ENCODE assay signal across 28 cellular contexts in genomic region chrX:3631196-3631595, GRCh38.
"Had no signal": no experiment of that assay in that cellular context is flagged by ENCODE, and none has a peak within 500 bp of the region (broad histone marks: within the 10 kb centered on the region; RNA-seq: fewer than 3 reads in every experiment).

No MANE protein-coding gene starts in this region.

- H3K4me1 Mint-ChIP-seq: endodermal cell, mesothelial cell of epicardium had no signal

- H3K9me3 ChIP-seq: colonic mucosa, esophagus squamous epithelium, gastrocnemius medialis, heart right ventricle, left lung, lower lobe of right lung, mucosa of descending colon had no signal

- H3K27ac Mint-ChIP-seq: dendritic cell treated with granulocyte-macrophage colony-stimulating factor and Interleukin-4, amounts not matched to agents 40 ng/mL and 50 ng/mL, for 4 days; effector memory CD8-positive, alpha-beta T cell; endodermal cell; mesothelial cell of epicardium had no signal

- H3K27ac ChIP-seq: colonic mucosa, epithelial cell of prostate, esophagus squamous epithelium, gastrocnemius medialis, heart right ventricle, left lung, lower lobe of right lung had no signal

- H3K36me3 ChIP-seq: colonic mucosa, gastrocnemius medialis, left lung had no signal

- ATAC-seq: effector memory CD8-positive, alpha-beta T cell; esophagus mucosa; gastrocnemius medialis; heart right ventricle; left cardiac atrium; left lung; left ventricle myocardium superior; lower lobe of right lung; mucosa of descending colon had no signal

- FAIRE-seq: endometrium, islet of Langerhans, keratinocyte had no signal

- H3K9me3 Mint-ChIP-seq: effector memory CD8-positive, alpha-beta T cell had no signal

- H3K27me3 Mint-ChIP-seq: dendritic cell treated with granulocyte-macrophage colony-stimulating factor and Interleukin-4, amounts not matched to agents 40 ng/mL and 50 ng/mL, for 4 days; effector memory CD8-positive, alpha-beta T cell; naive B cell had no signal

- DNase-seq: colonic mucosa; cortex of kidney; effector CD8-positive, alpha-beta T cell; effector memory CD8-positive, alpha-beta T cell; endodermal cell; erythroblast; esophagus squamous epithelium; foreskin fibroblast; foreskin melanocyte; gastrocnemius medialis; glutamatergic neuron; head of caudate nucleus; heart right ventricle; hippocampal formation; left cardiac atrium; left lung; left ventricle myocardium superior; lower lobe of right lung; mesenchymal stem cell; mucosa of descending colon; naive B cell had no signal

- H3K27me3 ChIP-seq: colonic mucosa, esophagus squamous epithelium, gastrocnemius medialis, heart right ventricle, left lung had no signal

- H3K4me3 Mint-ChIP-seq: dendritic cell treated with granulocyte-macrophage colony-stimulating factor and Interleukin-4, amounts not matched to agents 40 ng/mL and 50 ng/mL, for 4 days; effector memory CD8-positive, alpha-beta T cell; endodermal cell; mesothelial cell of epicardium; naive B cell had no signal

- H3K4me3 ChIP-seq: colonic mucosa, esophagus squamous epithelium, gastrocnemius medialis, heart right ventricle, left lung, lower lobe of right lung, mucosa of descending colon had no signal
